Comparison of ENCODE assay signal across 8 cellular contexts in the genomic region with DNA sequence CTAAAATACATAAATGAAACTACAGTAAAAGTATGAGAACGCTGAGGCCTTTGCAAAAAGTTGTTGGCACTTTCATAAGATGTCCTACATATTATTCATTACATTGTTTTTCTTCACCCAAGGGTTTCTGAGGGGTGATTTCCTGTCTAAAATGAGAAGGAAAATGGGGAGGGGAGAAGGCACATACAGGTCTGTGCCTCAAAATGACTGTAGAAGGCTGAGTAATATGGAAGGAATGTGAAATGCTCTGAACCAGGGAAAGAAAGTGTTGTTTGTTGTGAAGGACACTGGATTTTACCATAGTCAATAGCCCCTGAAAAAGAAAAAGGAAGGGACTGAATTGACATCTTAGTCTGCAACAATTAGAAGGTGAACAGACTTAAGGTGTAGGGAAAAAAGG.
DNase-seq lines count a peak whose midpoint lies in the region; ATAC-seq and TF ChIP-seq lines count a peak whose summit lies in the region.

No MANE protein-coding gene starts in this region.

- H3K27ac ChIP-seq in SJCRH30: peak overlapping the region; percentile 70
- H3K27ac ChIP-seq in fibroblast of lung (ENCODE audit: insufficient read depth, low read length): peak overlapping the region; percentile 61

- H3K9ac ChIP-seq in fibroblast of lung (ENCODE audit: insufficient read depth, low read length): no peak overlapping the region

- no peak for ATAC-seq in HG03565 (IDR thresholded peaks at IDR 0.05; ENCODE audit: unreplicated experiment)

- no peaks in the 10 kb centered on the region for H3K79me2 ChIP-seq in fibroblast of lung (ENCODE audit: control insufficient read depth, insufficient read depth, low read length)

- no peaks in the 10 kb centered on the region for H4K20me1 ChIP-seq in fibroblast of lung (ENCODE audit: control insufficient read depth, extremely low read depth, insufficient read depth, low read length)

- no peaks in the 10 kb centered on the region for H3K27me3 ChIP-seq in SJCRH30
- H3K27me3 ChIP-seq in fibroblast of lung (ENCODE audit: control insufficient read depth, insufficient read depth, low read length): no peaks in the 10 kb centered on the region

- no peaks in the 10 kb centered on the region for H3K36me3 ChIP-seq in SJCRH30
- H3K36me3 ChIP-seq in fibroblast of lung (ENCODE audit: control insufficient read depth, insufficient read depth, low read length): no peaks in the 10 kb centered on the region

- H3K4me2 ChIP-seq in fibroblast of lung (ENCODE audit: extremely low read depth, insufficient read depth, low read length): peak overlapping the region; percentile 21

- TF ChIP-seq CTCF in fibroblast of lung (conservative IDR thresholded peaks at IDR 0.05 in 1 of 2, IDR thresholded peaks at IDR 0.05 in 1 of 2; ENCODE audit: low read depth in 1 of 2, low read length in 2 of 2): no peak

- H3K4me1 ChIP-seq in SJCRH30 (peaks cover 43% of the 10 kb centered on the region), fibroblast of lung (ENCODE audit: control insufficient read depth, extremely low read depth, insufficient read depth, low read length) (peaks cover 25% of the 10 kb centered on the region)

- H2AFZ ChIP-seq in fibroblast of lung (ENCODE audit: low read length): peak overlapping the region; percentile 4

- H3K4me3 ChIP-seq in SJCRH30: no peak overlapping the region
- H3K4me3 ChIP-seq in fibroblast of lung (replicated peaks in 1 of 4; ENCODE audit: control extremely low read depth in 1 of 4, insufficient read depth in 1 of 4, low read depth in 3 of 4, low read length in 4 of 4): no peak overlapping the region

- H3K9me3 ChIP-seq in SJCRH30 (replicated peaks) (no peaks in the 10 kb centered on the region), fibroblast of lung (ENCODE audit: control insufficient read depth, insufficient read depth, low read depth, low read length) (no peaks in the 10 kb centered on the region)

- DNase-seq in ELR (ENCODE audit: low read depth) (peak; percentile 92), SJCRH30 (peak; percentile 9 to 38), fibroblast of lung (ENCODE audit: low read depth in 2 of 2) (peak; percentile 64 to 94), pulmonary artery endothelial cell (ENCODE audit: low read depth, low spot score) (peak; percentile 89), T-helper 9 cell (no peak)
- DNase-seq in stimulated activated CD4-positive, alpha-beta T cell treated with anti-CD3 and anti-CD28 coated beads, Interleukin-2, amount 100 ng/mL, for 48 hours: no peak
- no peak for DNase-seq in stimulated activated naive CD4-positive, alpha-beta T cell (lab: John Stamatoyannopoulos, UW)

Comparison
In these comparisons a context has a peak if more than half of its experiments do, and no peak if none do; other contexts are left out.
1. DNase-seq: peak in ELR (single experiment), SJCRH30 (2 of 2), fibroblast of lung (2 of 2) and pulmonary artery endothelial cell (single experiment); none in T-helper 9 cell (single experiment), stimulated activated CD4-positive, alpha-beta T cell treated with anti-CD3 and anti-CD28 coated beads, Interleukin-2, amount 100 ng/mL, for 48 hours (0 of 2) and stimulated activated naive CD4-positive, alpha-beta T cell (0 of 6).